In the genomic region with DNA sequence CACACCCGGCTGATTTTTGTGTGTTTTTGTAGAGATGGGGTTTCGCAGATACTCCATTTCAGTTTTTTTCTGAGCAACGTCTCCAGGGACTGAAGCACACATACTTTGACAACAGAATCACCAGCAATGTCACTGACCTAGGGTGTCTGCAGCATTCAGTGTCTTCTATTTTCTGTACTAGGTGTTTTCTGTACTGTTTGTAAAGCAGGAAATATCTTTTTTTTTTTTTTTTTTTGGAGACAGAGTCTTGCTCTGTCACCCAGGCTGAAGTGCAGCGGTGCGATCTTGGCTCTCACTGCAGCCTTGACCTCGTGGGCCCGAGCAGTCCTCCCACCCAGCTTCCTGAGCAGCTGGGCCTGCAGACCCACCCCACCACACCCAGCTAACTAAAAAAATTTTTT, we compare ENCODE assay signal across 8 cellular contexts. TPM values are rescaled to one million over a fixed set of nuclear protein-coding genes. Genes with fewer than 3 reads are reported as not detected.
DNase-seq lines count a peak whose midpoint lies in the region; ATAC-seq and TF ChIP-seq lines count a peak whose summit lies in the region.

No MANE protein-coding gene starts in this region.

- ATAC-seq in GM21526 (IDR thresholded peaks at IDR 0.05; ENCODE audit: low FRiP score, unreplicated experiment), result peak; percentile 55
- peak; percentile 77 for ATAC-seq in activated B cell treated with CpG ODN at 0.5 μM for 24 hours (ENCODE audit: low read depth)
- peak; percentile 86 for ATAC-seq in memory B cell (ENCODE audit: low read depth)

- no peaks in the 10 kb centered on the region for H3K27me3 ChIP-seq in WERI-Rb-1 (ENCODE audit: insufficient read depth, low read depth, severe bottlenecking)

- H3K27ac ChIP-seq in WERI-Rb-1, result no peak overlapping the region

- intact Hi-C loops in activated B cell treated with CpG ODN at 0.5 μM for 24 hours (cut with micrococcal nuclease), result no loop called here

- DNase-seq in GM10248 (ENCODE audit: extremely low spot score), result peak; percentile 38
- DNase-seq in activated B cell treated with CpG ODN at 0.5 μM for 24 hours, result no peak
- peak in 1 of 2 donors; percentile 63 for DNase-seq in memory B cell (ENCODE audit: low spot score in 2 of 2)
- no peak for DNase-seq in HEK293T (ENCODE audit: extremely low spot score)
- DNase-seq in NCI-H510A (lab: John Stamatoyannopoulos, UW), result no peak
- DNase-seq in WERI-Rb-1, result no peak
- no peak for DNase-seq in NCI-H2029 (lab: John Stamatoyannopoulos, UW)

- H3K36me3 Mint-ChIP-seq in activated B cell treated with CpG ODN at 0.5 μM for 24 hours (ENCODE audit: low read depth) (peaks cover 30% of the 10 kb centered on the region), memory B cell (peaks cover 5% of the 10 kb centered on the region)

- CTCF ChIA-PET in GM10248 (lab: Yijun Ruan, JAX), result interaction anchor here (0.9 to 1.5 kb wide), 3 partner anchors 9 to 13 kb away, joined by 3 to 4 read pairs (median 4); no protein-coding TSS in a partner anchor
- CTCF ChIA-PET in activated B cell treated with CpG ODN at 0.5 μM for 24 hours (lab: Charles Lee), result interaction anchor here (0.6 to 0.7 kb wide), 2 partner anchors 59 to 84 kb away, joined by 3 to 4 read pairs; no protein-coding TSS in a partner anchor
- CTCF ChIA-PET in HEK293T (lab: Yijun Ruan, JAX), result no interaction called here

- TF ChIP-seq CTCF in GM10248 (IDR thresholded peaks at IDR 0.05; ENCODE audit: control extremely low read depth, extremely low read depth, low read depth, missing control alignments) (no peak), activated B cell treated with CpG ODN at 0.5 μM for 24 hours (IDR thresholded peaks at IDR 0.05) (no peak), WERI-Rb-1 (IDR thresholded peaks at IDR 0.05; ENCODE audit: low read depth, low read length) (no peak)

- H3K27ac Mint-ChIP-seq in activated B cell treated with CpG ODN at 0.5 μM for 24 hours, result peak overlapping the region; percentile 82
- peak overlapping the region; percentile 92 for H3K27ac Mint-ChIP-seq in memory B cell

- H3K36me3 ChIP-seq in WERI-Rb-1, result peaks cover 28% of the 10 kb centered on the region

- H3K4me3 ChIP-seq in WERI-Rb-1 (ENCODE audit: low read depth, low read length), result no peak overlapping the region

- H3K27me3 Mint-ChIP-seq in activated B cell treated with CpG ODN at 0.5 μM for 24 hours (no peaks in the 10 kb centered on the region), memory B cell (no peaks in the 10 kb centered on the region)

- no peaks in the 10 kb centered on the region for H3K9me3 ChIP-seq in WERI-Rb-1 (ENCODE audit: severe bottlenecking)

- H3K4me1 Mint-ChIP-seq in activated B cell treated with CpG ODN at 0.5 μM for 24 hours, result peaks cover 91% of the 10 kb centered on the region
- H3K4me1 Mint-ChIP-seq in memory B cell, result peaks cover 48% of the 10 kb centered on the region

- POLR2A ChIA-PET in GM10248 (lab: Yijun Ruan, JAX), result interaction anchor here (0.6 kb wide), 1 partner anchor 43 kb away, joined by 5 read pairs; no protein-coding TSS in a partner anchor
- POLR2A ChIA-PET in activated B cell treated with CpG ODN at 0.5 μM for 24 hours (lab: Charles Lee), result interaction anchor here (0.7 to 5.1 kb wide), 13 partner anchors 9 to 254 kb away, joined by 3 to 29 read pairs (median 8); no protein-coding TSS in a partner anchor
- POLR2A ChIA-PET in HEK293T (lab: Yijun Ruan, JAX), result no interaction called here

- H3K9me3 Mint-ChIP-seq in activated B cell treated with CpG ODN at 0.5 μM for 24 hours (no peaks in the 10 kb centered on the region), memory B cell (no peaks in the 10 kb centered on the region)

- H3K4me3 Mint-ChIP-seq in activated B cell treated with CpG ODN at 0.5 μM for 24 hours, result peak overlapping the region; percentile 73
- H3K4me3 Mint-ChIP-seq in memory B cell, result peak overlapping the region; percentile 77

TF ChIP-seq in HEK293T, 16 proteins besides CTCF, POLR2A, EP300 and RAD21:
- TF ChIP-seq SP1 (IDR thresholded peaks at IDR 0.05) (no peak), BHLHE40 (IDR thresholded peaks at IDR 0.05; ENCODE audit: borderline replicate concordance) (no peak), FOXM1 (IDR thresholded peaks at IDR 0.05; ENCODE audit: borderline replicate concordance) (no peak), TARDBP (IDR thresholded peaks at IDR 0.05) (no peak), NFRKB (IDR thresholded peaks at IDR 0.05) (no peak), CTBP1 (IDR thresholded peaks at IDR 0.05; ENCODE audit: borderline replicate concordance) (no peak), L3MBTL2 (conservative IDR thresholded peaks at IDR 0.05) (no peak), FOXA1 (IDR thresholded peaks at IDR 0.05) (no peak), ELF4 (IDR thresholded peaks at IDR 0.05) (no peak), SUZ12 (IDR thresholded peaks at IDR 0.05) (no peak), FOXK2 (IDR thresholded peaks at IDR 0.05) (no peak)

RNA-seq across cellular contexts. Expression of a gene that starts 8.8 kb away (rescaled TPM):
- total RNA-seq in activated B cell treated with CpG ODN at 0.5 μM for 24 hours, result 326 and 340 TPM in 2 replicates

RNA-seq across cellular contexts. Expression of a gene that starts 59.6 kb away (rescaled TPM):
- total RNA-seq in activated B cell treated with CpG ODN at 0.5 μM for 24 hours, result 40.4 and 43.2 TPM in 2 replicates
